ENCODE assay signal across 13 cellular contexts in the genomic region with DNA sequence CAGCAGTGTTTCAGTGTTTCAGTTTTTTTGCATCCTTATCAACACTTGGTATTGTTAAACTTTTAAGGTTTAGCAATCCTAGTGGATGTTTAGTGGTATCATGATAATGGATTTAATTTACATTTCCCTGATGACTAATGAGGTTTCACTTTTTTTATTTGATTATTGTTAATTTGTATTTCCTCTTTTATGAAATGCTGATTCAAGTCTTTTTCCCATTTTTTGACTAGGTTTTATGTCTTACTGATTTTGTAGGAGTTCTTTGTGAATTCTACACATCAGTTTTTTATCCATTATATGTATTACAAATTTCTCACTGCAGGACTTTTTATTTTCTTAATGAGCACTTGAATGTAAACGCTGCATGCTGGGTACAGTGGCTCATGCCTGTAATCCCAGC.
"Had no signal": no experiment of that assay in that cellular context is flagged by ENCODE, and none has a peak within 500 bp of the region (broad histone marks: within the 10 kb centered on the region; RNA-seq: fewer than 3 reads in every experiment).

No MANE protein-coding gene starts in this region.

- H2AFZ ChIP-seq: hepatocyte, neural progenitor cell had no signal

- H3K9me3 ChIP-seq: colonic mucosa, stomach, thoracic aorta had no signal

- H3K4me1 ChIP-seq: colonic mucosa, neural progenitor cell had no signal

- H3K4me3 ChIP-seq: colonic mucosa, hepatocyte, neural progenitor cell, ovary, skin epidermis, stomach, thoracic aorta had no signal

- H3K36me3 ChIP-seq: ovary had no signal

- H3K4me2 ChIP-seq: hepatocyte, neural progenitor cell had no signal

- ATAC-seq: activated CD4-positive, alpha-beta T cell treated with anti-CD3 and anti-CD28 coated beads for 36 hours; activated T-helper 17 cell treated with anti-CD3 and anti-CD28 coated beads, Interleukin-2, amount 50 U/mL, for 72 hours had no signal

- H3K27me3 ChIP-seq: colonic mucosa, hepatocyte, neural progenitor cell, ovary, stomach had no signal

- H3K9ac ChIP-seq: neural progenitor cell had no signal

- H3K27ac ChIP-seq: colonic mucosa, hepatocyte, neural progenitor cell, ovary, skin epidermis, stomach, thoracic aorta had no signal

- DNase-seq: activated CD4-positive, alpha-beta T cell treated with anti-CD3 and anti-CD28 coated beads for 36 hours; activated naive CD4-positive, alpha-beta T cell treated with anti-CD3 and anti-CD28 coated beads, Interleukin-2, amount 50 U/mL, for 16 hours; amygdala; colonic mucosa; left ventricle myocardium superior; mesendoderm; ovary; stomach had no signal
